ENCODE assay signal across 13 cellular contexts in genomic region chr3:67526246-67526645, GRCh38.
DNase-seq lines count a peak whose midpoint lies in the region; ATAC-seq and TF ChIP-seq lines count a peak whose summit lies in the region.
"Had no signal": no experiment of that assay in that cellular context is flagged by ENCODE, and none has a peak within 500 bp of the region (broad histone marks: within the 10 kb centered on the region; RNA-seq: fewer than 3 reads in every experiment).

No MANE protein-coding gene starts in this region.

- H3K9me3 Mint-ChIP-seq in progenitor cell of endocrine pancreas (ENCODE audit: low read depth) = no peaks in the 10 kb centered on the region

- TF ChIP-seq CTCF in fibroblast of villous mesenchyme (IDR thresholded peaks at IDR 0.05; ENCODE audit: insufficient read depth, low read depth, low read length) (no peak), progenitor cell of endocrine pancreas (IDR thresholded peaks at IDR 0.05; ENCODE audit: unreplicated experiment) (no peak)

- no peaks in the 10 kb centered on the region for H3K27me3 Mint-ChIP-seq in progenitor cell of endocrine pancreas
- H3K27me3 Mint-ChIP-seq: CD4-positive, alpha-beta memory T cell had no signal

- no peak overlapping the region for H3K4me3 ChIP-seq in fibroblast of villous mesenchyme (ENCODE audit: low read depth, low read length)

- H3K27ac Mint-ChIP-seq in progenitor cell of endocrine pancreas = no peak overlapping the region
- H3K27ac Mint-ChIP-seq: CD4-positive, alpha-beta memory T cell; WTC11 had no signal

- H3K4me1 Mint-ChIP-seq in progenitor cell of endocrine pancreas (ENCODE audit: low read depth) = peaks cover 4% of the 10 kb centered on the region

- peaks cover 7% of the 10 kb centered on the region for H3K36me3 Mint-ChIP-seq in progenitor cell of endocrine pancreas (ENCODE audit: insufficient read depth)

- peak; percentile 29 for DNase-seq in AG08396 (ENCODE audit: low spot score)
- DNase-seq in HS-27A (ENCODE audit: low read depth) = peak; percentile 84
- DNase-seq in fibroblast of villous mesenchyme (ENCODE audit: low read depth) = peak; percentile 71
- no peak for DNase-seq in mucosa of gallbladder (ENCODE audit: low spot score)
- no peak for DNase-seq in globus pallidus (ENCODE audit: low spot score)
- no peak for DNase-seq in progenitor cell of endocrine pancreas (ENCODE audit: low spot score, unreplicated experiment)
- DNase-seq: CD4-positive, alpha-beta memory T cell; cerebellar nuclear complex; NCI-H1930; substantia nigra had no signal

- ATAC-seq in SK-N-SH treated with all-trans-retinoic acid at 6 μM for 48 hours (peak; percentile 89), GM21515 (IDR thresholded peaks at IDR 0.05; ENCODE audit: unreplicated experiment) (no peak)
- ATAC-seq: WTC11 had no signal

- no peak overlapping the region for H3K4me3 Mint-ChIP-seq in progenitor cell of endocrine pancreas (ENCODE audit: low read depth)
- H3K4me3 Mint-ChIP-seq: CD4-positive, alpha-beta memory T cell; WTC11 had no signal

TF ChIP-seq in SK-N-SH treated with all-trans-retinoic acid at 6 μM for 48 hours, 23 proteins besides CTCF, POLR2A, EP300 and RAD21:
- TF ChIP-seq SNAI2 (CRISPR knock-in tag; IDR thresholded peaks at IDR 0.05) = no peak

Comparison
In these comparisons a context has a peak if more than half of its experiments do, and no peak if none do; other contexts are left out.
1. DNase-seq: peak in AG08396 (single experiment), HS-27A (single experiment) and fibroblast of villous mesenchyme (single experiment); none in mucosa of gallbladder (single experiment), globus pallidus (single experiment) and progenitor cell of endocrine pancreas (single experiment).